Comparison of ENCODE assay signal across 8 cellular contexts in genomic region chr9:113410207-113411158, GRCh38. TPM values are rescaled to one million over a fixed set of nuclear protein-coding genes. Genes with fewer than 3 reads are reported as not detected.
DNase-seq lines count a peak whose midpoint lies in the region; ATAC-seq, FAIRE-seq and TF ChIP-seq lines count a peak whose summit lies in the region.

Gene C9orf43 (plus strand): TSS chr9:113410747. CDS start chr9:113413494, 2,747 bp downstream.
Gene POLE3 (minus strand): TSS chr9:113410675. CDS start chr9:113410293, 382 bp downstream.

- H3K4me3 Mint-ChIP-seq in Caco-2 (ENCODE audit: unreplicated experiment) (peak within 1 kb of the TSS; percentile 88), endodermal cell (peak within 1 kb of the TSS; percentile 98)

- BruUV-seq in Caco-2 (replicated peaks; lab: Mats Ljungman, UMichigan): no TSS peak

- CTCF ChIA-PET in Caco-2 (lab: Charles Lee): interaction anchor here (0.6 to 2.0 kb wide), 10 partner anchors 9 to 271 kb away, joined by 3 to 16 read pairs (median 4); partner anchors contain the start of genes ALAD, CDC26 and PRPF4

- H3K4me1 ChIP-seq in Caco-2 (peaks cover 3% of the 10 kb centered on the region; the same call in 1 of the 2 replicates), endodermal cell (ENCODE audit: control insufficient read depth, insufficient read depth, low read length) (peaks cover 3% of the 10 kb centered on the region)

- H3K4me3 ChIP-seq in Caco-2 (ENCODE audit: low read depth, low read length) (peak within 1 kb of the TSS; percentile 89), endodermal cell (ENCODE audit: low read length) (peak within 1 kb of the TSS; percentile 89)

- no peak for TF ChIP-seq CTCF in Caco-2 (IDR thresholded peaks at IDR 0.05; ENCODE audit: insufficient read depth in 1 of 2, low read depth in 1 of 2, low read length in 1 of 2, severe bottlenecking in 1 of 2, unreplicated experiment in 1 of 2)
- no peak for TF ChIP-seq CTCF in endodermal cell (conservative IDR thresholded peaks at IDR 0.05)

- H3K36me3 Mint-ChIP-seq in Caco-2 (ENCODE audit: insufficient read depth, unreplicated experiment) (peaks cover 48% of the 10 kb centered on the region), endodermal cell (ENCODE audit: low read depth) (peaks cover 24% of the 10 kb centered on the region)

- POLR2A ChIA-PET in Caco-2 (lab: Charles Lee): interaction anchor here (0.9 to 1.3 kb wide), 11 partner anchors 10 to 183 kb away, joined by 3 to 15 read pairs (median 4); partner anchors contain the start of genes ALAD, BSPRY, CDC26 and HDHD3

- peaks cover 20% of the 10 kb centered on the region for H3K4me1 Mint-ChIP-seq in Caco-2 (ENCODE audit: low read depth, unreplicated experiment)
- peaks cover 19% of the 10 kb centered on the region for H3K4me1 Mint-ChIP-seq in endodermal cell

- DNase-seq in Caco-2 (peak; percentile 95), HTR-8/SVneo (ENCODE audit: insufficient read length, low spot score) (peak; percentile 75), NOMO-1 treated with DMSO at 0.1 percent for 48 hours (lab: John Stamatoyannopoulos, UW; ENCODE audit: unreplicated experiment) (peak; percentile 97), endodermal cell (peak; percentile 98), mesenteric fat pad (ENCODE audit: low spot score) (peak; percentile 98)
- peak; percentile 81 for DNase-seq in activated CD8-positive, alpha-beta memory T cell treated with anti-CD3 and anti-CD28 coated beads, Interleukin-2, amount 50 U/mL, for 1 hour (ENCODE audit: extremely low read depth)
- DNase-seq in stimulated activated CD8-positive, alpha-beta memory T cell treated with anti-CD3 and anti-CD28 coated beads, Interleukin-15, amount 100 ng/mL, for 1 hour (ENCODE audit: low read depth): peak; percentile 93

- H3K27me3 ChIP-seq in Caco-2 (replicated peaks; ENCODE audit: control insufficient read depth, insufficient read depth, low read length) (no peaks in the 10 kb centered on the region), endodermal cell (ENCODE audit: control insufficient read depth, insufficient read depth, low read length, poor library complexity, severe bottlenecking) (no peaks in the 10 kb centered on the region)

- intact Hi-C loops in Caco-2 (cut with micrococcal nuclease; ENCODE audit: unreplicated experiment): loop anchor here (1.0 to 5.0 kb wide), 7 partner anchors 9 to 248 kb away; partner anchors contain the start of genes ALAD, BSPRY, CDC26 and FKBP15

- 0 out of 2 replicates have a peak, but pooled peaks cover 2% of the 10 kb centered on the region for H3K36me3 ChIP-seq in Caco-2 (ENCODE audit: control insufficient read depth, insufficient read depth, low read length)
- peaks cover 20% of the 10 kb centered on the region for H3K36me3 ChIP-seq in endodermal cell (ENCODE audit: control insufficient read depth, insufficient read depth, low read length)

- no peaks in the 10 kb centered on the region for H3K9me3 ChIP-seq in Caco-2
- H3K9me3 ChIP-seq in endodermal cell (ENCODE audit: control insufficient read depth, low read length): no peaks in the 10 kb centered on the region

- H3K9me3 Mint-ChIP-seq in Caco-2 (ENCODE audit: unreplicated experiment) (no peaks in the 10 kb centered on the region), endodermal cell (no peaks in the 10 kb centered on the region)

- WGBS in endodermal cell (ENCODE audit: insufficient coverage in 1 of 2, insufficient read length in 1 of 2), 2 experiments: 0% methylated on average over 41 to 72 of the region's 72 CpGs

- H3K27ac Mint-ChIP-seq in Caco-2 (ENCODE audit: unreplicated experiment): peak within 1 kb of the TSS; percentile 98
- peak within 1 kb of the TSS; percentile 100 for H3K27ac Mint-ChIP-seq in endodermal cell

- peak within 1 kb of the TSS; percentile 83 for H3K9ac ChIP-seq in endodermal cell (ENCODE audit: extremely low read depth, low read length, poor library complexity, severe bottlenecking)

- no peak for FAIRE-seq in HTR-8/SVneo (lab: Jason Lieb, UNC)

- peak within 1 kb of the TSS; percentile 92 for H3K27ac ChIP-seq in endodermal cell (ENCODE audit: low read depth, low read length)

- H3K27me3 Mint-ChIP-seq in Caco-2 (ENCODE audit: insufficient read depth, unreplicated experiment): no peaks in the 10 kb centered on the region
- H3K27me3 Mint-ChIP-seq in endodermal cell (ENCODE audit: insufficient read depth): no peaks in the 10 kb centered on the region

- peak; percentile 89 for ATAC-seq in GM21381 (IDR thresholded peaks at IDR 0.05; ENCODE audit: unreplicated experiment)

RNA-seq across cellular contexts. Expression of gene C9orf43, which starts in this region (rescaled TPM):
- total RNA-seq in Caco-2 (2022): 1.1 and 1.9 TPM in 2 replicates
- 1 to 10 TPM in 1 of 2 donors, under 1 TPM in 1; 0.40 to 1.1 TPM for total RNA-seq in endodermal cell
- polyA plus RNA-seq in endodermal cell (2013, experiment 1 of 2): 0.93 TPM
- polyA plus RNA-seq in endodermal cell (2013, experiment 2 of 2): 0.62 TPM
- 0.45 TPM for total RNA-seq in mesenteric fat pad

RNA-seq across cellular contexts. Expression of gene POLE3, which starts in this region (rescaled TPM):
- 48.8 and 57.2 TPM in 2 replicates for total RNA-seq in Caco-2 (2022)
- total RNA-seq in endodermal cell: 10 to 100 TPM; 36.5 to 45.6 TPM
- 71.6 TPM for polyA plus RNA-seq in endodermal cell (2013, experiment 1 of 2)
- polyA plus RNA-seq in endodermal cell (2013, experiment 2 of 2): 64.7 TPM
- 26.4 TPM for total RNA-seq in mesenteric fat pad

Comparison
In these comparisons a context has a peak if more than half of its experiments do, and no peak if none do; other contexts are left out.
1. Peak in every context shown above with its lines: DNase-seq, ATAC-seq, H3K4me3 ChIP-seq and H3K27ac ChIP-seq.